Comparison of ENCODE assay signal across 1 cellular context in the genomic region with DNA sequence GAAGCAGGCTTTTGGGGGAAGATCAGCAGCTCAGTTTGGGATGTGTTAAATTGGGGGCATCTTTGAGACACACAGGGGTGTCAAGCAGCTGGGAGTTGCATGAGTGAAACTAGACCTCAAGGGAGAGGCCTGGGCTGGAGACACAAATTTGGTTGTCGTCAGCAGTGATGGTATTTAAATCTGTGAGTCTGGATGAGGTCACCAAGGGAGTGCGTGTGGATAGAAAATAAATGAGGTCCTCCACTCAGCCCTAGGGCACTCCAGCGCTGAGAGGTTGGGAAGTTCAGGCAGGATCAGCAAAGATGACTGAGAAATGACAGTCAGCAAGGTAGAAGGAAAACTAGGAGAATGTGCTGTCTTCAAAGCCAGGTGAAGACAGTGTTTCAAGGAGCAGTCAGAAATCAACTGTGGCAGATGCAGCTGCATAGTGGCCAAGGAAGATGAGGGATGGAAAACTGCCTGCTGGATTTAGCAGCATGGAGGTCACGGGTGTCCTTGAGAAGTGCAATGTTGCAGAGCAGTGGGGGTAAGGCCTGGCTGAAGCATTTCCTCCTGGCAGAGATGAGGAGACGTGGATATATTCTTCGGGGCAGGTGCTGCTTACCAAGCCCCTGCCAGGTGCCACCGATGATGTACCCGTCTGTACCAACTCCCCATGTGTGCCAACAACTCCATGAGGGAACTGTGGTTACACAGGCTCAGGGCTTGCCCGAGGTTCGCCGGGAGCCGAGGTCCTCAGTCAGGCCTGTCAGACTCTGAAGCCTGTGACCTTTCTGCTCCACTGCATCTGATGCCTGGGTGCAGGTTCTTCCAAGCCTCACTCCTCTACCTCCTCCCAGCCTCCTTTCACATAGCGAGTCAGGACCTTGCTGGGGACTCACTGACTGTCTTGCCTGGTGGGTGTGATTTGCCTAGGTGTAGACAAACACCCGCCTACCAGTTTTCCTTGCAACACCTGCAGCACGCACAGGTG.
TF ChIP-seq lines count a peak whose summit lies in the region.

No MANE protein-coding gene starts in this region.

TF ChIP-seq in WTC11, 78 proteins besides CTCF, POLR2A, EP300 and RAD21 (continued from another document):
- TF ChIP-seq, protein P1, sequence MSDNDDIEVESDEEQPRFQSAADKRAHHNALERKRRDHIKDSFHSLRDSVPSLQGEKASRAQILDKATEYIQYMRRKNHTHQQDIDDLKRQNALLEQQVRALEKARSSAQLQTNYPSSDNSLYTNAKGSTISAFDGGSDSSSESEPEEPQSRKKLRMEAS (CRISPR knock-in tag; IDR thresholded peaks at IDR 0.05) = no peak
- TF ChIP-seq, protein P2, sequence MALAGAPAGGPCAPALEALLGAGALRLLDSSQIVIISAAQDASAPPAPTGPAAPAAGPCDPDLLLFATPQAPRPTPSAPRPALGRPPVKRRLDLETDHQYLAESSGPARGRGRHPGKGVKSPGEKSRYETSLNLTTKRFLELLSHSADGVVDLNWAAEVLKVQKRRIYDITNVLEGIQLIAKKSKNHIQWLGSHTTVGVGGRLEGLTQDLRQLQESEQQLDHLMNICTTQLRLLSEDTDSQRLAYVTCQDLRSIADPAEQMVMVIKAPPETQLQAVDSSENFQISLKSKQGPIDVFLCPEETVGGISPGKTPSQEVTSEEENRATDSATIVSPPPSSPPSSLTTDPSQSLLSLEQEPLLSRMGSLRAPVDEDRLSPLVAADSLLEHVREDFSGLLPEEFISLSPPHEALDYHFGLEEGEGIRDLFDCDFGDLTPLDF (CRISPR knock-in tag; IDR thresholded peaks at IDR 0.05) = no peak
- TF ChIP-seq, protein P3, sequence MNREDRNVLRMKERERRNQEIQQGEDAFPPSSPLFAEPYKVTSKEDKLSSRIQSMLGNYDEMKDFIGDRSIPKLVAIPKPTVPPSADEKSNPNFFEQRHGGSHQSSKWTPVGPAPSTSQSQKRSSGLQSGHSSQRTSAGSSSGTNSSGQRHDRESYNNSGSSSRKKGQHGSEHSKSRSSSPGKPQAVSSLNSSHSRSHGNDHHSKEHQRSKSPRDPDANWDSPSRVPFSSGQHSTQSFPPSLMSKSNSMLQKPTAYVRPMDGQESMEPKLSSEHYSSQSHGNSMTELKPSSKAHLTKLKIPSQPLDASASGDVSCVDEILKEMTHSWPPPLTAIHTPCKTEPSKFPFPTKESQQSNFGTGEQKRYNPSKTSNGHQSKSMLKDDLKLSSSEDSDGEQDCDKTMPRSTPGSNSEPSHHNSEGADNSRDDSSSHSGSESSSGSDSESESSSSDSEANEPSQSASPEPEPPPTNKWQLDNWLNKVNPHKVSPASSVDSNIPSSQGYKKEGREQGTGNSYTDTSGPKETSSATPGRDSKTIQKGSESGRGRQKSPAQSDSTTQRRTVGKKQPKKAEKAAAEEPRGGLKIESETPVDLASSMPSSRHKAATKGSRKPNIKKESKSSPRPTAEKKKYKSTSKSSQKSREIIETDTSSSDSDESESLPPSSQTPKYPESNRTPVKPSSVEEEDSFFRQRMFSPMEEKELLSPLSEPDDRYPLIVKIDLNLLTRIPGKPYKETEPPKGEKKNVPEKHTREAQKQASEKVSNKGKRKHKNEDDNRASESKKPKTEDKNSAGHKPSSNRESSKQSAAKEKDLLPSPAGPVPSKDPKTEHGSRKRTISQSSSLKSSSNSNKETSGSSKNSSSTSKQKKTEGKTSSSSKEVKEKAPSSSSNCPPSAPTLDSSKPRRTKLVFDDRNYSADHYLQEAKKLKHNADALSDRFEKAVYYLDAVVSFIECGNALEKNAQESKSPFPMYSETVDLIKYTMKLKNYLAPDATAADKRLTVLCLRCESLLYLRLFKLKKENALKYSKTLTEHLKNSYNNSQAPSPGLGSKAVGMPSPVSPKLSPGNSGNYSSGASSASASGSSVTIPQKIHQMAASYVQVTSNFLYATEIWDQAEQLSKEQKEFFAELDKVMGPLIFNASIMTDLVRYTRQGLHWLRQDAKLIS (CRISPR knock-in tag; IDR thresholded peaks at IDR 0.05; ENCODE audit: borderline replicate concordance) = no peak
- TF ChIP-seq, protein P4, sequence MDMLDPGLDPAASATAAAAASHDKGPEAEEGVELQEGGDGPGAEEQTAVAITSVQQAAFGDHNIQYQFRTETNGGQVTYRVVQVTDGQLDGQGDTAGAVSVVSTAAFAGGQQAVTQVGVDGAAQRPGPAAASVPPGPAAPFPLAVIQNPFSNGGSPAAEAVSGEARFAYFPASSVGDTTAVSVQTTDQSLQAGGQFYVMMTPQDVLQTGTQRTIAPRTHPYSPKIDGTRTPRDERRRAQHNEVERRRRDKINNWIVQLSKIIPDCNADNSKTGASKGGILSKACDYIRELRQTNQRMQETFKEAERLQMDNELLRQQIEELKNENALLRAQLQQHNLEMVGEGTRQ (CRISPR knock-in tag; IDR thresholded peaks at IDR 0.05) = no peak
- TF ChIP-seq KAT7 (CRISPR knock-in tag; IDR thresholded peaks at IDR 0.05; ENCODE audit: borderline replicate concordance) (no peak), JUN (CRISPR knock-in tag; IDR thresholded peaks at IDR 0.05) (no peak), ZNF219 (CRISPR knock-in tag; IDR thresholded peaks at IDR 0.05; ENCODE audit: borderline replicate concordance) (no peak), ZNF138 (CRISPR knock-in tag; conservative IDR thresholded peaks at IDR 0.05) (no peak), CBFB (CRISPR knock-in tag; IDR thresholded peaks at IDR 0.05; ENCODE audit: low read depth) (no peak), ZNF232 (CRISPR knock-in tag; IDR thresholded peaks at IDR 0.05) (no peak)
- TF ChIP-seq, protein P5, sequence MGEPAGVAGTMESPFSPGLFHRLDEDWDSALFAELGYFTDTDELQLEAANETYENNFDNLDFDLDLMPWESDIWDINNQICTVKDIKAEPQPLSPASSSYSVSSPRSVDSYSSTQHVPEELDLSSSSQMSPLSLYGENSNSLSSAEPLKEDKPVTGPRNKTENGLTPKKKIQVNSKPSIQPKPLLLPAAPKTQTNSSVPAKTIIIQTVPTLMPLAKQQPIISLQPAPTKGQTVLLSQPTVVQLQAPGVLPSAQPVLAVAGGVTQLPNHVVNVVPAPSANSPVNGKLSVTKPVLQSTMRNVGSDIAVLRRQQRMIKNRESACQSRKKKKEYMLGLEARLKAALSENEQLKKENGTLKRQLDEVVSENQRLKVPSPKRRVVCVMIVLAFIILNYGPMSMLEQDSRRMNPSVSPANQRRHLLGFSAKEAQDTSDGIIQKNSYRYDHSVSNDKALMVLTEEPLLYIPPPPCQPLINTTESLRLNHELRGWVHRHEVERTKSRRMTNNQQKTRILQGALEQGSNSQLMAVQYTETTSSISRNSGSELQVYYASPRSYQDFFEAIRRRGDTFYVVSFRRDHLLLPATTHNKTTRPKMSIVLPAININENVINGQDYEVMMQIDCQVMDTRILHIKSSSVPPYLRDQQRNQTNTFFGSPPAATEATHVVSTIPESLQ (CRISPR knock-in tag; IDR thresholded peaks at IDR 0.05) = no peak
- TF ChIP-seq, protein P6, sequence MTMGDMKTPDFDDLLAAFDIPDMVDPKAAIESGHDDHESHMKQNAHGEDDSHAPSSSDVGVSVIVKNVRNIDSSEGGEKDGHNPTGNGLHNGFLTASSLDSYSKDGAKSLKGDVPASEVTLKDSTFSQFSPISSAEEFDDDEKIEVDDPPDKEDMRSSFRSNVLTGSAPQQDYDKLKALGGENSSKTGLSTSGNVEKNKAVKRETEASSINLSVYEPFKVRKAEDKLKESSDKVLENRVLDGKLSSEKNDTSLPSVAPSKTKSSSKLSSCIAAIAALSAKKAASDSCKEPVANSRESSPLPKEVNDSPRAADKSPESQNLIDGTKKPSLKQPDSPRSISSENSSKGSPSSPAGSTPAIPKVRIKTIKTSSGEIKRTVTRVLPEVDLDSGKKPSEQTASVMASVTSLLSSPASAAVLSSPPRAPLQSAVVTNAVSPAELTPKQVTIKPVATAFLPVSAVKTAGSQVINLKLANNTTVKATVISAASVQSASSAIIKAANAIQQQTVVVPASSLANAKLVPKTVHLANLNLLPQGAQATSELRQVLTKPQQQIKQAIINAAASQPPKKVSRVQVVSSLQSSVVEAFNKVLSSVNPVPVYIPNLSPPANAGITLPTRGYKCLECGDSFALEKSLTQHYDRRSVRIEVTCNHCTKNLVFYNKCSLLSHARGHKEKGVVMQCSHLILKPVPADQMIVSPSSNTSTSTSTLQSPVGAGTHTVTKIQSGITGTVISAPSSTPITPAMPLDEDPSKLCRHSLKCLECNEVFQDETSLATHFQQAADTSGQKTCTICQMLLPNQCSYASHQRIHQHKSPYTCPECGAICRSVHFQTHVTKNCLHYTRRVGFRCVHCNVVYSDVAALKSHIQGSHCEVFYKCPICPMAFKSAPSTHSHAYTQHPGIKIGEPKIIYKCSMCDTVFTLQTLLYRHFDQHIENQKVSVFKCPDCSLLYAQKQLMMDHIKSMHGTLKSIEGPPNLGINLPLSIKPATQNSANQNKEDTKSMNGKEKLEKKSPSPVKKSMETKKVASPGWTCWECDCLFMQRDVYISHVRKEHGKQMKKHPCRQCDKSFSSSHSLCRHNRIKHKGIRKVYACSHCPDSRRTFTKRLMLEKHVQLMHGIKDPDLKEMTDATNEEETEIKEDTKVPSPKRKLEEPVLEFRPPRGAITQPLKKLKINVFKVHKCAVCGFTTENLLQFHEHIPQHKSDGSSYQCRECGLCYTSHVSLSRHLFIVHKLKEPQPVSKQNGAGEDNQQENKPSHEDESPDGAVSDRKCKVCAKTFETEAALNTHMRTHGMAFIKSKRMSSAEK (CRISPR knock-in tag; IDR thresholded peaks at IDR 0.05; ENCODE audit: borderline replicate concordance) = no peak
